In genomic region chr6:157964139-157964538, GRCh38 we compare ENCODE assay signal across 15 cellular contexts. TPM values are rescaled to one million over a fixed set of nuclear protein-coding genes. Genes with fewer than 3 reads are reported as not detected.
DNase-seq lines count a peak whose midpoint lies in the region; ATAC-seq and TF ChIP-seq lines count a peak whose summit lies in the region.
"Had no signal": no experiment of that assay in that cellular context is flagged by ENCODE, and none has a peak within 500 bp of the region (broad histone marks: within the 10 kb centered on the region; RNA-seq: fewer than 3 reads in every experiment).

No MANE protein-coding gene starts in this region.

- peaks cover 10 to 11% of the 10 kb centered on the region in 2 donors for H3K9me3 Mint-ChIP-seq in activated T-cell treated with anti-CD3 and anti-CD28 coated beads, Interleukin-2, amount 50 U/mL, for 72 hours
- H3K9me3 Mint-ChIP-seq in activated naive CD8-positive, alpha-beta T cell treated with anti-CD3 and anti-CD28 coated beads for 36 hours: peaks cover 20% of the 10 kb centered on the region

- peak overlapping the region; percentile 29 to 58 for H3K4me3 Mint-ChIP-seq in activated T-cell treated with anti-CD3 and anti-CD28 coated beads, Interleukin-2, amount 50 U/mL, for 72 hours
- H3K4me3 Mint-ChIP-seq in activated naive CD8-positive, alpha-beta T cell treated with anti-CD3 and anti-CD28 coated beads for 36 hours: peak overlapping the region; percentile 29
- H3K4me3 Mint-ChIP-seq: H9 had no signal

- no peaks in the 10 kb centered on the region for H3K36me3 ChIP-seq in osteoblast (ENCODE audit: insufficient read depth, low read length)
- H3K36me3 ChIP-seq: sigmoid colon, thoracic aorta had no signal

- H3K4me2 ChIP-seq in osteoblast (ENCODE audit: insufficient read depth, low read length): peak overlapping the region; percentile 10

- H3K4me1 ChIP-seq in osteoblast (ENCODE audit: insufficient read depth, low read length): peaks cover 38% of the 10 kb centered on the region
- H3K4me1 ChIP-seq: sigmoid colon had no signal

- H3K36me3 Mint-ChIP-seq in activated T-cell treated with anti-CD3 and anti-CD28 coated beads, Interleukin-2, amount 50 U/mL, for 72 hours (ENCODE audit: insufficient read depth in 2 of 2): peaks cover 13 to 16% of the 10 kb centered on the region in 2 donors
- peaks cover 18% of the 10 kb centered on the region for H3K36me3 Mint-ChIP-seq in activated naive CD8-positive, alpha-beta T cell treated with anti-CD3 and anti-CD28 coated beads for 36 hours

- peaks cover 41% of the 10 kb centered on the region for H3K4me1 Mint-ChIP-seq in activated T-cell treated with anti-CD3 and anti-CD28 coated beads, Interleukin-2, amount 50 U/mL, for 72 hours (ENCODE audit: low read depth)
- peaks cover 32% of the 10 kb centered on the region for H3K4me1 Mint-ChIP-seq in activated naive CD8-positive, alpha-beta T cell treated with anti-CD3 and anti-CD28 coated beads for 36 hours

- H4K20me1 ChIP-seq in osteoblast (ENCODE audit: insufficient read depth, low read length): no peaks in the 10 kb centered on the region

- no peaks in the 10 kb centered on the region for H3K79me2 ChIP-seq in osteoblast (ENCODE audit: insufficient read depth, low read length)

- ATAC-seq in activated T-cell treated with anti-CD3 and anti-CD28 coated beads, Interleukin-2, amount 50 U/mL, for 72 hours (replicated peaks in 1 of 2): peak; percentile 20 to 30
- ATAC-seq: left lobe of liver had no signal

- H3K27me3 Mint-ChIP-seq in activated T-cell treated with anti-CD3 and anti-CD28 coated beads, Interleukin-2, amount 50 U/mL, for 72 hours (ENCODE audit: low read depth): no peaks in the 10 kb centered on the region
- no peaks in the 10 kb centered on the region for H3K27me3 Mint-ChIP-seq in activated naive CD8-positive, alpha-beta T cell treated with anti-CD3 and anti-CD28 coated beads for 36 hours

- no peak for TF ChIP-seq CTCF in osteoblast (IDR thresholded peaks at IDR 0.05; ENCODE audit: extremely low read depth, low read depth, low read length)

- peak overlapping the region; percentile 59 for H3K27ac Mint-ChIP-seq in activated T-cell treated with anti-CD3 and anti-CD28 coated beads, Interleukin-2, amount 50 U/mL, for 72 hours
- H3K27ac Mint-ChIP-seq in activated naive CD8-positive, alpha-beta T cell treated with anti-CD3 and anti-CD28 coated beads for 36 hours: peak overlapping the region; percentile 57
- H3K27ac Mint-ChIP-seq: H9 had no signal

- H3K27ac ChIP-seq in osteoblast (ENCODE audit: low read depth, low read length): peak overlapping the region; percentile 68
- H3K27ac ChIP-seq: sigmoid colon, thoracic aorta had no signal

- DNase-seq in activated T-cell treated with anti-CD3 and anti-CD28 coated beads, Interleukin-2, amount 50 U/mL, for 72 hours: no peak
- DNase-seq in activated T-cell treated with anti-CD3 and anti-CD28 coated beads, Interleukin-2, amount 50 U/mL, for 1 hour: no peak
- DNase-seq in NCI-H2029 treated with DMSO at 0.1 percent for 48 hours (lab: John Stamatoyannopoulos, UW): peak; percentile 13
- DNase-seq in activated naive CD8-positive, alpha-beta T cell treated with anti-CD3 and anti-CD28 coated beads for 36 hours: no peak
- peak; percentile 79 for DNase-seq in osteoblast (ENCODE audit: insufficient read length, low spot score, missing footprints)
- no peak for DNase-seq in UCSD-AML1 (lab: John Stamatoyannopoulos, UW; ENCODE audit: unreplicated experiment)
- DNase-seq in head of caudate nucleus: no peak
- DNase-seq: central memory CD4-positive, alpha-beta T cell; H9; Kasumi-1; NCI-H1436; sigmoid colon; stimulated activated CD4-positive, alpha-beta T cell treated with anti-CD3 and anti-CD28 coated beads, Interleukin-2, amount 100 ng/mL, for 48 hours had no signal

- no peaks in the 10 kb centered on the region for H3K27me3 ChIP-seq in osteoblast (ENCODE audit: insufficient read depth, low read length)
- H3K27me3 ChIP-seq: sigmoid colon had no signal

- H3K4me3 ChIP-seq in osteoblast (ENCODE audit: insufficient read depth, low read length): no peak overlapping the region
- H3K4me3 ChIP-seq: sigmoid colon, thoracic aorta had no signal

- H3K9me3 ChIP-seq in osteoblast (ENCODE audit: low read depth, low read length): peaks cover 2% of the 10 kb centered on the region

- intact Hi-C loops in head of caudate nucleus (cut with DNase I): no loop called here

- H2AFZ ChIP-seq in osteoblast (ENCODE audit: low read length): peak overlapping the region; percentile 6

RNA-seq across cellular contexts. Expression of gene SYNJ2, which starts 17.5 kb away (rescaled TPM):
- total RNA-seq in activated T-cell treated with anti-CD3 and anti-CD28 coated beads, Interleukin-2, amount 50 U/mL, for 72 hours: 10 to 100 TPM; 22.6 to 29.8 TPM
- 10 to 100 TPM; 28.1 to 29.4 TPM for total RNA-seq in activated naive CD8-positive, alpha-beta T cell treated with anti-CD3 and anti-CD28 coated beads for 36 hours
- 91.6 and 94.8 TPM in 2 replicates for total RNA-seq in osteoblast

Comparison
In these comparisons a context has a peak if more than half of its experiments do, and no peak if none do; other contexts are left out.
1. DNase-seq: peak in NCI-H2029 treated with DMSO at 0.1 percent for 48 hours (single experiment) and osteoblast (single experiment); none in activated T-cell treated with anti-CD3 and anti-CD28 coated beads, Interleukin-2, amount 50 U/mL, for 72 hours (0 of 2), activated T-cell treated with anti-CD3 and anti-CD28 coated beads, Interleukin-2, amount 50 U/mL, for 1 hour (single experiment), activated naive CD8-positive, alpha-beta T cell treated with anti-CD3 and anti-CD28 coated beads for 36 hours (single experiment), UCSD-AML1 (single experiment) and head of caudate nucleus (0 of 42).